24 cellular contexts compared by ENCODE assay signal in genomic region chr16:85252014-85252413, GRCh38.
"Had no signal": no experiment of that assay in that cellular context is flagged by ENCODE, and none has a peak within 500 bp of the region (broad histone marks: within the 10 kb centered on the region; RNA-seq: fewer than 3 reads in every experiment).

No MANE protein-coding gene starts in this region.

- H3K36me3 ChIP-seq: lower lobe of right lung, sigmoid colon, stomach, suprapubic skin, tibial nerve had no signal

- H3K4me3 Mint-ChIP-seq: activated naive CD4-positive, alpha-beta T cell treated with anti-CD3 and anti-CD28 coated beads, Interleukin-2, amount 10 ng/mL, durations not matched to agents 7 days and 5 days; brain; dendritic cell treated with granulocyte-macrophage colony-stimulating factor and Interleukin-4, amounts not matched to agents 40 ng/mL and 50 ng/mL, for 4 days; immature natural killer cell; naive B cell; neural crest cell; stimulated activated memory B cell treated with anti-CD40 and anti-IgM and Interleukin-4, amounts not matched to agents 10 μg/mL and 1 μg/mL and 100 μg/mL, for 72 hours; WTC11 had no signal

- H3K27me3 ChIP-seq: hepatocyte, sigmoid colon, stomach, suprapubic skin, tibial nerve had no signal

- ATAC-seq: lower lobe of right lung, WTC11 had no signal

- H3K4me3 ChIP-seq: hepatocyte, lower lobe of right lung, sigmoid colon, smooth muscle cell, stomach, suprapubic skin, tibial nerve had no signal

- H3K27ac ChIP-seq: foreskin keratinocyte, hepatocyte, lower lobe of right lung, sigmoid colon, stomach, suprapubic skin, tibial nerve had no signal

- H3K4me1 Mint-ChIP-seq: immature natural killer cell; naive B cell; stimulated activated memory B cell treated with anti-CD40 and anti-IgM and Interleukin-4, amounts not matched to agents 10 μg/mL and 1 μg/mL and 100 μg/mL, for 72 hours had no signal

- H3K9me3 ChIP-seq: lower lobe of right lung, sigmoid colon, stomach, suprapubic skin, tibial nerve had no signal

- H3K27ac Mint-ChIP-seq: dendritic cell treated with granulocyte-macrophage colony-stimulating factor and Interleukin-4, amounts not matched to agents 40 ng/mL and 50 ng/mL, for 4 days; immature natural killer cell; stimulated activated memory B cell treated with anti-CD40 and anti-IgM and Interleukin-4, amounts not matched to agents 10 μg/mL and 1 μg/mL and 100 μg/mL, for 72 hours had no signal

- DNase-seq: activated CD4-positive, alpha-beta T cell treated with anti-CD3 and anti-CD28 coated beads, Interleukin-2, amount 50 U/mL, for 4 hours; activated effector memory CD4-positive, alpha-beta T cell treated with anti-CD3 and anti-CD28 coated beads, Interleukin-2, amount 50 U/mL, for 16 hours; activated T-cell treated with anti-CD3 and anti-CD28 coated beads for 4 hours; aorta; caudate nucleus; effector CD8-positive, alpha-beta T cell; immature natural killer cell; lower lobe of right lung; naive B cell; sigmoid colon; stimulated activated CD4-positive, alpha-beta T cell treated with anti-CD3 and anti-CD28 coated beads, Interleukin-15, amount 100 ng/mL, for 24 hours; stomach; T1000 had no signal

- H3K4me2 ChIP-seq: hepatocyte, smooth muscle cell had no signal

- H3K9me3 Mint-ChIP-seq: activated naive CD4-positive, alpha-beta T cell treated with anti-CD3 and anti-CD28 coated beads, Interleukin-2, amount 10 ng/mL, durations not matched to agents 7 days and 5 days; dendritic cell treated with granulocyte-macrophage colony-stimulating factor and Interleukin-4, amounts not matched to agents 40 ng/mL and 50 ng/mL, for 4 days; immature natural killer cell; neural crest cell; stimulated activated memory B cell treated with anti-CD40 and anti-IgM and Interleukin-4, amounts not matched to agents 10 μg/mL and 1 μg/mL and 100 μg/mL, for 72 hours; WTC11 had no signal

- H3K36me3 Mint-ChIP-seq: activated naive CD4-positive, alpha-beta T cell treated with anti-CD3 and anti-CD28 coated beads, Interleukin-2, amount 10 ng/mL, durations not matched to agents 7 days and 5 days; brain; immature natural killer cell; naive B cell; stimulated activated memory B cell treated with anti-CD40 and anti-IgM and Interleukin-4, amounts not matched to agents 10 μg/mL and 1 μg/mL and 100 μg/mL, for 72 hours; WTC11 had no signal

- H3K4me1 ChIP-seq: foreskin keratinocyte, lower lobe of right lung, suprapubic skin had no signal

- H2AFZ ChIP-seq: hepatocyte had no signal
